Comparison of ENCODE assay signal across 26 cellular contexts in the genomic region with DNA sequence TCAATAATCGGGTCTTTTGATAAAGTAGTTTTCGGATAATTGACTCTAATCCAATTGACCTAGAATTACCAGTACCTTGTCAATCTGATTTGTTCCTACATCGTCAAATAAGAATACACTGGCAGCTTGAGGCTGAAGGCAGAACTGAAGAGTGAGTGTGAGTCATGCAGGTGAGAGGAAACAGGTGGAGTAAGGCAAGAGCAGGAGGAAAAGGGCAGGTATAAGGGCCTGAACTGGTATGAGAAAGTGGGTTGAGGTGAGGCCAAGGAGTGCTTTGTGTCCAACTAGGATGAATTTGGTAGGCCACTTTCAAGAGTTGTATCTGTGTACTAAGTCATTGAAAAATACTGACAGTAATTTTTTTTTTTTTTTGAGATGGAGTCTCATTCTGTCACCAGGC.
DNase-seq lines count a peak whose midpoint lies in the region; ATAC-seq and TF ChIP-seq lines count a peak whose summit lies in the region.
"Had no signal": no experiment of that assay in that cellular context is flagged by ENCODE, and none has a peak within 500 bp of the region (broad histone marks: within the 10 kb centered on the region; RNA-seq: fewer than 3 reads in every experiment).

No MANE protein-coding gene starts in this region.

- no peak overlapping the region for H3K4me3 ChIP-seq in SJCRH30
- H3K4me3 ChIP-seq in esophagus squamous epithelium = no peak overlapping the region
- H3K4me3 ChIP-seq: GM23248, HAP-1, SK-N-MC had no signal

- H3K4me1 Mint-ChIP-seq in type B pancreatic cell (ENCODE audit: unreplicated experiment) = no peaks in the 10 kb centered on the region
- no peaks in the 10 kb centered on the region for H3K4me1 Mint-ChIP-seq in activated CD8-positive, alpha-beta memory T cell treated with anti-CD3 and anti-CD28 coated beads, Interleukin-2, amount 10 ng/mL, durations not matched to agents 7 days and 5 days
- H3K4me1 Mint-ChIP-seq: B cell had no signal

- ATAC-seq in foreskin keratinocyte = peak; percentile 78
- ATAC-seq in activated CD8-positive, alpha-beta memory T cell treated with anti-CD3 and anti-CD28 coated beads, Interleukin-2, amount 10 ng/mL, durations not matched to agents 7 days and 5 days = no peak
- ATAC-seq: CD8-positive, alpha-beta T cell; Panc1 had no signal

- H3K27ac ChIP-seq in foreskin keratinocyte = no peak overlapping the region
- no peak overlapping the region for H3K27ac ChIP-seq in SJCRH30
- H3K27ac ChIP-seq in esophagus squamous epithelium = no peak overlapping the region
- H3K27ac ChIP-seq: GM23248, SK-N-MC had no signal

- H3K36me3 ChIP-seq in SJCRH30 (no peaks in the 10 kb centered on the region), esophagus squamous epithelium (no peaks in the 10 kb centered on the region)
- H3K36me3 ChIP-seq: HAP-1 had no signal

- peak overlapping the region; percentile 7 for H3K27ac Mint-ChIP-seq in type B pancreatic cell
- H3K27ac Mint-ChIP-seq in activated CD8-positive, alpha-beta memory T cell treated with anti-CD3 and anti-CD28 coated beads, Interleukin-2, amount 10 ng/mL, durations not matched to agents 7 days and 5 days = no peak overlapping the region
- H3K27ac Mint-ChIP-seq: B cell; CD8-positive, alpha-beta T cell; HFFc6 had no signal

- H3K9me3 ChIP-seq in SJCRH30 (replicated peaks) (no peaks in the 10 kb centered on the region; the same call in 1 of the 2 replicates), esophagus squamous epithelium (no peaks in the 10 kb centered on the region)
- H3K9me3 ChIP-seq: HAP-1 had no signal

- no peaks in the 10 kb centered on the region for H3K27me3 Mint-ChIP-seq in type B pancreatic cell
- no peaks in the 10 kb centered on the region for H3K27me3 Mint-ChIP-seq in activated CD8-positive, alpha-beta memory T cell treated with anti-CD3 and anti-CD28 coated beads, Interleukin-2, amount 10 ng/mL, durations not matched to agents 7 days and 5 days
- H3K27me3 Mint-ChIP-seq: B cell had no signal

- 80 to 92% methylated on average over 3 of the region's 3 CpGs for WGBS in esophagus squamous epithelium, 2 donors

- TF ChIP-seq POLR2A in esophagus squamous epithelium (IDR thresholded peaks at IDR 0.05) = no peak

- peaks cover 5% of the 10 kb centered on the region for H3K9me3 Mint-ChIP-seq in type B pancreatic cell
- no peaks in the 10 kb centered on the region for H3K9me3 Mint-ChIP-seq in activated CD8-positive, alpha-beta memory T cell treated with anti-CD3 and anti-CD28 coated beads, Interleukin-2, amount 10 ng/mL, durations not matched to agents 7 days and 5 days (ENCODE audit: low read depth)
- H3K9me3 Mint-ChIP-seq: CD8-positive, alpha-beta T cell; HFFc6 had no signal

- no peaks in the 10 kb centered on the region for H3K36me3 Mint-ChIP-seq in type B pancreatic cell
- no peaks in the 10 kb centered on the region for H3K36me3 Mint-ChIP-seq in activated CD8-positive, alpha-beta memory T cell treated with anti-CD3 and anti-CD28 coated beads, Interleukin-2, amount 10 ng/mL, durations not matched to agents 7 days and 5 days
- H3K36me3 Mint-ChIP-seq: CD8-positive, alpha-beta T cell had no signal

- H3K27me3 ChIP-seq in foreskin keratinocyte (no peaks in the 10 kb centered on the region), SJCRH30 (no peaks in the 10 kb centered on the region), esophagus squamous epithelium (no peaks in the 10 kb centered on the region)

- TF ChIP-seq CTCF in foreskin keratinocyte (conservative IDR thresholded peaks at IDR 0.05) (no peak), type B pancreatic cell (conservative IDR thresholded peaks at IDR 0.05) (no peak), esophagus squamous epithelium (IDR thresholded peaks at IDR 0.05) (no peak)

- intact Hi-C loops in esophagus squamous epithelium (cut with DNase I) = no loop called here

- CTCF ChIA-PET in activated CD8-positive, alpha-beta memory T cell treated with anti-CD3 and anti-CD28 coated beads, Interleukin-2, amount 10 ng/mL, durations not matched to agents 7 days and 5 days (lab: Charles Lee) = no interaction called here

- H3K4me3 Mint-ChIP-seq in type B pancreatic cell = no peak overlapping the region
- H3K4me3 Mint-ChIP-seq in activated CD8-positive, alpha-beta memory T cell treated with anti-CD3 and anti-CD28 coated beads, Interleukin-2, amount 10 ng/mL, durations not matched to agents 7 days and 5 days = no peak overlapping the region
- H3K4me3 Mint-ChIP-seq: B cell; CD8-positive, alpha-beta T cell; HFFc6 had no signal

- peak; percentile 14 for DNase-seq in HPDE6-E6E7 (ENCODE audit: extremely low spot score)
- peak; percentile 66 for DNase-seq in NCI-H82 treated with DMSO at 0.1 percent for 48 hours (lab: John Stamatoyannopoulos, UW; ENCODE audit: unreplicated experiment)
- peak; percentile 2 to 25 for DNase-seq in foreskin keratinocyte
- no peak for DNase-seq in type B pancreatic cell (ENCODE audit: extremely low spot score, unreplicated experiment)
- no peak for DNase-seq in SJCRH30
- no peak for DNase-seq in activated CD8-positive, alpha-beta memory T cell treated with anti-CD3 and anti-CD28 coated beads, Interleukin-2, amount 10 ng/mL, durations not matched to agents 7 days and 5 days
- no peak for DNase-seq in activated CD4-positive, alpha-beta T cell treated with anti-CD3 and anti-CD28 coated beads, Interleukin-2, amount 50 U/mL, for 48 hours
- DNase-seq in esophagus squamous epithelium (lab: John Stamatoyannopoulos, UW) = no peak
- DNase-seq: Caco-2; CD8-positive, alpha-beta T cell; DMS 273 treated with DMSO at 0.1 percent for 48 hours; DND-41; GM23248; HFFc6; NCI-H1092; NCI-H1436 treated with DMSO at 0.1 percent for 48 hours; NCI-H187 treated with DMSO at 0.1 percent for 48 hours; NCI-H2107; NCI-H524; NCI-H748 treated with DMSO at 0.1 percent for 48 hours; NK-92 treated with Interleukin-12 subunit alpha and Interleukin-12 subunit beta, amount 100 ng/mL, for 24 hours; SHP77 treated with DMSO at 0.1 percent for 48 hours had no signal

- H3K4me1 ChIP-seq in foreskin keratinocyte (no peaks in the 10 kb centered on the region), SJCRH30 (no peaks in the 10 kb centered on the region), esophagus squamous epithelium (no peaks in the 10 kb centered on the region)

Comparison
In these comparisons a context has a peak if more than half of its experiments do, and no peak if none do; other contexts are left out.
1. DNase-seq: peak in HPDE6-E6E7 (single experiment), NCI-H82 treated with DMSO at 0.1 percent for 48 hours (single experiment) and foreskin keratinocyte (2 of 2); none in type B pancreatic cell (single experiment), SJCRH30 (0 of 2), activated CD8-positive, alpha-beta memory T cell treated with anti-CD3 and anti-CD28 coated beads, Interleukin-2, amount 10 ng/mL, durations not matched to agents 7 days and 5 days (single experiment), activated CD4-positive, alpha-beta T cell treated with anti-CD3 and anti-CD28 coated beads, Interleukin-2, amount 50 U/mL, for 48 hours (0 of 2) and esophagus squamous epithelium (single experiment).